ENCODE assay signal across 1 cellular context in genomic region chr20:25057234-25058050, GRCh38.
TF ChIP-seq lines count a peak whose summit lies in the region.

No MANE protein-coding gene starts in this region.

TF ChIP-seq in HepG2, 621 proteins besides CTCF, POLR2A, EP300 and RAD21 (continued from another document and continues in another):
- TF ChIP-seq, protein P1, sequence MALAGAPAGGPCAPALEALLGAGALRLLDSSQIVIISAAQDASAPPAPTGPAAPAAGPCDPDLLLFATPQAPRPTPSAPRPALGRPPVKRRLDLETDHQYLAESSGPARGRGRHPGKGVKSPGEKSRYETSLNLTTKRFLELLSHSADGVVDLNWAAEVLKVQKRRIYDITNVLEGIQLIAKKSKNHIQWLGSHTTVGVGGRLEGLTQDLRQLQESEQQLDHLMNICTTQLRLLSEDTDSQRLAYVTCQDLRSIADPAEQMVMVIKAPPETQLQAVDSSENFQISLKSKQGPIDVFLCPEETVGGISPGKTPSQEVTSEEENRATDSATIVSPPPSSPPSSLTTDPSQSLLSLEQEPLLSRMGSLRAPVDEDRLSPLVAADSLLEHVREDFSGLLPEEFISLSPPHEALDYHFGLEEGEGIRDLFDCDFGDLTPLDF (CRISPR knock-in tag; IDR thresholded peaks at IDR 0.05), result no peak; the same call in 1 of the 2 replicates
- TF ChIP-seq MED8 (CRISPR knock-in tag; IDR thresholded peaks at IDR 0.05; ENCODE audit: insufficient replicate concordance) (no peak), ZNF564 (CRISPR knock-in tag; IDR thresholded peaks at IDR 0.05) (peak; percentile 51; the same call in 1 of the 2 replicates), TSC22D2 (CRISPR knock-in tag; IDR thresholded peaks at IDR 0.05; ENCODE audit: borderline replicate concordance) (no peak), DNMT1 (CRISPR knock-in tag; IDR thresholded peaks at IDR 0.05) (no peak; the same call in 1 of the 2 replicates), ZBTB3 (CRISPR knock-in tag; IDR thresholded peaks at IDR 0.05; ENCODE audit: borderline replicate concordance, low read depth) (0 out of 2 replicates have a peak, but pooled peaks have one; percentile 34), MZF1 (CRISPR knock-in tag; IDR thresholded peaks at IDR 0.05; ENCODE audit: borderline replicate concordance) (no peak), SALL1 (CRISPR knock-in tag; IDR thresholded peaks at IDR 0.05) (peak; percentile 18), U2AF1 (optimal IDR thresholded peaks at IDR 0.05; ENCODE audit: low read depth, low read length) (no peak), ZSCAN29 (CRISPR knock-in tag; conservative IDR thresholded peaks at IDR 0.05) (no peak; the same call in 1 of the 2 replicates), SRSF9 (IDR thresholded peaks at IDR 0.05; ENCODE audit: borderline replicate concordance, insufficient read depth, low read depth, low read length, poor library complexity, severe bottlenecking) (no peak), ZNF572 (CRISPR knock-in tag; IDR thresholded peaks at IDR 0.05) (no peak), ZNF644 (CRISPR knock-in tag; IDR thresholded peaks at IDR 0.05; ENCODE audit: low read depth) (no peak), HNRNPUL1 (IDR thresholded peaks at IDR 0.05; ENCODE audit: low read depth, low read length) (no peak), ZNF839 (CRISPR knock-in tag; IDR thresholded peaks at IDR 0.05; ENCODE audit: borderline replicate concordance) (peak; percentile 69; the same call in 1 of the 2 replicates), ZNF160 (CRISPR knock-in tag; IDR thresholded peaks at IDR 0.05) (no peak), CHD4 (IDR thresholded peaks at IDR 0.05; ENCODE audit: borderline replicate concordance, low read length) (no peak), NFE2L2 (IDR thresholded peaks at IDR 0.05; ENCODE audit: low read length) (no peak), MTF1 (CRISPR knock-in tag; IDR thresholded peaks at IDR 0.05) (peak; percentile 45; the same call in 1 of the 2 replicates), PHF20 (CRISPR knock-in tag; IDR thresholded peaks at IDR 0.05) (0 out of 2 replicates have a peak, but pooled peaks have one; percentile 5), ZNF737 (CRISPR knock-in tag; IDR thresholded peaks at IDR 0.05; ENCODE audit: borderline replicate concordance) (no peak), HOXA3 (CRISPR knock-in tag; IDR thresholded peaks at IDR 0.05) (peak; percentile 83), ZEB1 (IDR thresholded peaks at IDR 0.05; ENCODE audit: insufficient replicate concordance, low read depth) (no peak), ZBED4 (CRISPR knock-in tag; IDR thresholded peaks at IDR 0.05; ENCODE audit: borderline replicate concordance) (0 out of 2 replicates have a peak, but pooled peaks have one; percentile 40), ZFP36 (IDR thresholded peaks at IDR 0.05; ENCODE audit: borderline replicate concordance, low read depth, low read length, partially characterized antibody) (no peak)
- TF ChIP-seq, protein P2, sequence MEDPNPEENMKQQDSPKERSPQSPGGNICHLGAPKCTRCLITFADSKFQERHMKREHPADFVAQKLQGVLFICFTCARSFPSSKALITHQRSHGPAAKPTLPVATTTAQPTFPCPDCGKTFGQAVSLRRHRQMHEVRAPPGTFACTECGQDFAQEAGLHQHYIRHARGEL (CRISPR knock-in tag; IDR thresholded peaks at IDR 0.05), result no peak
- TF ChIP-seq, protein P3, sequence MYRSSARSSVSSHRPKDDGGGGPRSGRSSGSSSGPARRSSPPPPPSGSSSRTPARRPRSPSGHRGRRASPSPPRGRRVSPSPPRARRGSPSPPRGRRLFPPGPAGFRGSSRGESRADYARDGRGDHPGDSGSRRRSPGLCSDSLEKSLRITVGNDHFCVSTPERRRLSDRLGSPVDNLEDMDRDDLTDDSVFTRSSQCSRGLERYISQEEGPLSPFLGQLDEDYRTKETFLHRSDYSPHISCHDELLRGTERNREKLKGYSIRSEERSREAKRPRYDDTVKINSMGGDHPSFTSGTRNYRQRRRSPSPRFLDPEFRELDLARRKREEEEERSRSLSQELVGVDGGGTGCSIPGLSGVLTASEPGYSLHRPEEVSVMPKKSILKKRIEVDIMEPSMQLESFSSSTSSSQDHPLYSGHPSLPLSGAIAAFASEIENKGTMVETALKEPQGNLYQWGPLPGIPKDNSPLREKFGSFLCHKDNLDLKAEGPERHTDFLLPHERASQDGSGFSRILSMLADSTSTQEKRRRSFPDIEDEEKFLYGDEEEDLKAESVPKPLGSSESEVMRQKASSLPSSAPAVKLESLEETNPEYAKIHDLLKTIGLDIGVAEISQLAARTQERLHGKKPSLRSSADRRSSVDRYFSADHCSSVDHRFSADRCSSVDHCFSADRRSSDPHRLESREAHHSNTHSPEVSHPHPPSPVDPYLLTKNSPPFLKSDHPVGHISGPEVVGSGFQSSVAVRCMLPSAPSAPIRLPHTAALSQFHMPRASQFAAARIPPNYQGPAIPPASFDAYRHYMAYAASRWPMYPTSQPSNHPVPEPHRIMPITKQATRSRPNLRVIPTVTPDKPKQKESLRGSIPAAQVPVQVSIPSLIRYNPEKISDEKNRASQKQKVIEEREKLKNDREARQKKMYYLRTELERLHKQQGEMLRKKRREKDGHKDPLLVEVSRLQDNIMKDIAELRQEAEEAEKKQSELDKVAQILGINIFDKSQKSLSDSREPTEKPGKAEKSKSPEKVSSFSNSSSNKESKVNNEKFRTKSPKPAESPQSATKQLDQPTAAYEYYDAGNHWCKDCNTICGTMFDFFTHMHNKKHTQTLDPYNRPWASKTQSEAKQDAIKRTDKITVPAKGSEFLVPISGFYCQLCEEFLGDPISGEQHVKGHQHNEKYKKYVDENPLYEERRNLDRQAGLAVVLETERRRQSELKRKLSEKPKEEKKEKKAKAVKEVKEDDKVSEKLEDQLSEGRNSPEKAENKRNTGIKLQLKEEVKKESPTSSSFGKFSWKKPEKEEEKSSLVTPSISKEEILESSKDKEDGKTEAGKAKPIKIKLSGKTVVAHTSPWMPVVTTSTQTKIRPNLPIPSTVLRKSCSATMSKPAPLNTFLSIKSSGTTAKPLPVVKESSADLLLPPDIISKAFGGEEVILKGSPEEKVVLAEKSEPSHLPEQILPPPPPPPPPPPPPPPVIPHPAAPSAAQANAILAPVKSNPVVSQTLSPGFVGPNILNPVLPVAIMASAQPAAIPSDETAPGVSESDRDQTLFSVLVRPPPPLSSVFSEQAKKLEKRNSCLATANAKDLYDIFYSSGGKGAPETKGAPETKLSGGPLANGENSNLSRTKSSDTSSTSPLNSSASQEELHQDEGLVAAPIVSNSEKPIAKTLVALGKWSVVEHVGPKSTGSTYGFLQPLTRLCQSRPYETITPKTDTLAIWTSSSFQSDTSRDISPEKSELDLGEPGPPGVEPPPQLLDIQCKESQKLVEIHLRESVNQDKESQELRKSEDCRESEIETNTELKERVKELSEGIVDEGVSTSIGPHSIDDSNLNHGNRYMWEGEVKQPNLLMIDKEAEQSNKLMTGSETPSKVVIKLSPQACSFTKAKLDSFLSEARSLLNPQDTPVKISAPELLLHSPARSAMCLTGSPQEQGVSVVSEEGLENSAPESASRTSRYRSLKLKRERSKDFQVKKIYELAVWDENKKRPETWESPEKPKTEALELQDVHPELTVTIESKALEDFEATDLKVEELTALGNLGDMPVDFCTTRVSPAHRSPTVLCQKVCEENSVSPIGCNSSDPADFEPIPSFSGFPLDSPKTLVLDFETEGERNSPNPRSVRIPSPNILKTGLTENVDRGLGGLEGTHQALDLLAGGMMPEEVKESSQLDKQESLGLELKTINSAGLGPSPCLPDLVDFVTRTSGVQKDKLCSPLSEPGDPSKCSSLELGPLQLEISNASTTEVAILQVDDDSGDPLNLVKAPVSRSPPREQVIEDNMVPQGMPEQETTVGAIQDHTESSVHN (CRISPR knock-in tag; IDR thresholded peaks at IDR 0.05), result 0 out of 2 replicates have a peak, but pooled peaks have one; percentile 22
- TF ChIP-seq, protein P4, sequence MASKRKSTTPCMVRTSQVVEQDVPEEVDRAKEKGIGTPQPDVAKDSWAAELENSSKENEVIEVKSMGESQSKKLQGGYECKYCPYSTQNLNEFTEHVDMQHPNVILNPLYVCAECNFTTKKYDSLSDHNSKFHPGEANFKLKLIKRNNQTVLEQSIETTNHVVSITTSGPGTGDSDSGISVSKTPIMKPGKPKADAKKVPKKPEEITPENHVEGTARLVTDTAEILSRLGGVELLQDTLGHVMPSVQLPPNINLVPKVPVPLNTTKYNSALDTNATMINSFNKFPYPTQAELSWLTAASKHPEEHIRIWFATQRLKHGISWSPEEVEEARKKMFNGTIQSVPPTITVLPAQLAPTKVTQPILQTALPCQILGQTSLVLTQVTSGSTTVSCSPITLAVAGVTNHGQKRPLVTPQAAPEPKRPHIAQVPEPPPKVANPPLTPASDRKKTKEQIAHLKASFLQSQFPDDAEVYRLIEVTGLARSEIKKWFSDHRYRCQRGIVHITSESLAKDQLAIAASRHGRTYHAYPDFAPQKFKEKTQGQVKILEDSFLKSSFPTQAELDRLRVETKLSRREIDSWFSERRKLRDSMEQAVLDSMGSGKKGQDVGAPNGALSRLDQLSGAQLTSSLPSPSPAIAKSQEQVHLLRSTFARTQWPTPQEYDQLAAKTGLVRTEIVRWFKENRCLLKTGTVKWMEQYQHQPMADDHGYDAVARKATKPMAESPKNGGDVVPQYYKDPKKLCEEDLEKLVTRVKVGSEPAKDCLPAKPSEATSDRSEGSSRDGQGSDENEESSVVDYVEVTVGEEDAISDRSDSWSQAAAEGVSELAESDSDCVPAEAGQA (IDR thresholded peaks at IDR 0.05; ENCODE audit: low read depth), result no peak
- TF ChIP-seq, protein P4 (CRISPR knock-in tag; IDR thresholded peaks at IDR 0.05; ENCODE audit: borderline replicate concordance), result no peak; the same call in 1 of the 2 replicates
- TF ChIP-seq, protein P5, sequence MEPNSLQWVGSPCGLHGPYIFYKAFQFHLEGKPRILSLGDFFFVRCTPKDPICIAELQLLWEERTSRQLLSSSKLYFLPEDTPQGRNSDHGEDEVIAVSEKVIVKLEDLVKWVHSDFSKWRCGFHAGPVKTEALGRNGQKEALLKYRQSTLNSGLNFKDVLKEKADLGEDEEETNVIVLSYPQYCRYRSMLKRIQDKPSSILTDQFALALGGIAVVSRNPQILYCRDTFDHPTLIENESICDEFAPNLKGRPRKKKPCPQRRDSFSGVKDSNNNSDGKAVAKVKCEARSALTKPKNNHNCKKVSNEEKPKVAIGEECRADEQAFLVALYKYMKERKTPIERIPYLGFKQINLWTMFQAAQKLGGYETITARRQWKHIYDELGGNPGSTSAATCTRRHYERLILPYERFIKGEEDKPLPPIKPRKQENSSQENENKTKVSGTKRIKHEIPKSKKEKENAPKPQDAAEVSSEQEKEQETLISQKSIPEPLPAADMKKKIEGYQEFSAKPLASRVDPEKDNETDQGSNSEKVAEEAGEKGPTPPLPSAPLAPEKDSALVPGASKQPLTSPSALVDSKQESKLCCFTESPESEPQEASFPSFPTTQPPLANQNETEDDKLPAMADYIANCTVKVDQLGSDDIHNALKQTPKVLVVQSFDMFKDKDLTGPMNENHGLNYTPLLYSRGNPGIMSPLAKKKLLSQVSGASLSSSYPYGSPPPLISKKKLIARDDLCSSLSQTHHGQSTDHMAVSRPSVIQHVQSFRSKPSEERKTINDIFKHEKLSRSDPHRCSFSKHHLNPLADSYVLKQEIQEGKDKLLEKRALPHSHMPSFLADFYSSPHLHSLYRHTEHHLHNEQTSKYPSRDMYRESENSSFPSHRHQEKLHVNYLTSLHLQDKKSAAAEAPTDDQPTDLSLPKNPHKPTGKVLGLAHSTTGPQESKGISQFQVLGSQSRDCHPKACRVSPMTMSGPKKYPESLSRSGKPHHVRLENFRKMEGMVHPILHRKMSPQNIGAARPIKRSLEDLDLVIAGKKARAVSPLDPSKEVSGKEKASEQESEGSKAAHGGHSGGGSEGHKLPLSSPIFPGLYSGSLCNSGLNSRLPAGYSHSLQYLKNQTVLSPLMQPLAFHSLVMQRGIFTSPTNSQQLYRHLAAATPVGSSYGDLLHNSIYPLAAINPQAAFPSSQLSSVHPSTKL (CRISPR knock-in tag; IDR thresholded peaks at IDR 0.05), result peak; percentile 28; the same call in 1 of the 2 replicates
- TF ChIP-seq, protein P6, sequence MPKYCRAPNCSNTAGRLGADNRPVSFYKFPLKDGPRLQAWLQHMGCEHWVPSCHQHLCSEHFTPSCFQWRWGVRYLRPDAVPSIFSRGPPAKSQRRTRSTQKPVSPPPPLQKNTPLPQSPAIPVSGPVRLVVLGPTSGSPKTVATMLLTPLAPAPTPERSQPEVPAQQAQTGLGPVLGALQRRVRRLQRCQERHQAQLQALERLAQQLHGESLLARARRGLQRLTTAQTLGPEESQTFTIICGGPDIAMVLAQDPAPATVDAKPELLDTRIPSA (CRISPR knock-in tag; IDR thresholded peaks at IDR 0.05; ENCODE audit: borderline replicate concordance), result no peak; the same call in 1 of the 2 replicates
